ENCODE assay signal across 1 cellular context in genomic region chr21:42059141-42059540, GRCh38.
TF ChIP-seq lines count a peak whose summit lies in the region.

No MANE protein-coding gene starts in this region.

TF ChIP-seq in IMR-90, 13 proteins besides CTCF, POLR2A, EP300 and RAD21:
- TF ChIP-seq FOS (IDR thresholded peaks at IDR 0.05; ENCODE audit: low read depth, low read length) (no peak), NFE2L2 (IDR thresholded peaks at IDR 0.05; ENCODE audit: low read depth, low read length) (no peak), RCOR1 (IDR thresholded peaks at IDR 0.05; ENCODE audit: insufficient replicate concordance, low read length) (no peak), USF2 (IDR thresholded peaks at IDR 0.05; ENCODE audit: low read depth, low read length) (no peak), MAZ (IDR thresholded peaks at IDR 0.05; ENCODE audit: borderline replicate concordance, low read depth, low read length) (no peak), MAFK (IDR thresholded peaks at IDR 0.05; ENCODE audit: low read depth, low read length) (no peak), MXI1 (IDR thresholded peaks at IDR 0.05; ENCODE audit: borderline replicate concordance, low read depth, low read length) (no peak), BHLHE40 (IDR thresholded peaks at IDR 0.05; ENCODE audit: low read depth, low read length) (no peak)
